ENCODE assay signal across 10 cellular contexts in genomic region chr4:99054428-99054994, GRCh38. TPM values are rescaled to one million over a fixed set of nuclear protein-coding genes. Genes with fewer than 3 reads are reported as not detected.
A peak's percentile ranks its signal among the peaks of the same experiment; 100 is the strongest.
DNase-seq lines count a peak whose midpoint lies in the region; ATAC-seq and FAIRE-seq lines count a peak whose summit lies in the region.
"Had no signal": no experiment of that assay in that cellular context is flagged by ENCODE, and none has a peak within 500 bp of the region (broad histone marks: within the 10 kb centered on the region; RNA-seq: fewer than 3 reads in every experiment).

No MANE protein-coding gene starts in this region.

- no peak for FAIRE-seq in HTR-8/SVneo (lab: Jason Lieb, UNC)

- H3K4me3 Mint-ChIP-seq in activated naive CD8-positive, alpha-beta T cell treated with anti-CD3 and anti-CD28 coated beads for 36 hours = no peak overlapping the region

- H3K27me3 Mint-ChIP-seq in activated naive CD8-positive, alpha-beta T cell treated with anti-CD3 and anti-CD28 coated beads for 36 hours = no peaks in the 10 kb centered on the region

- DNase-seq in activated naive CD8-positive, alpha-beta T cell treated with anti-CD3 and anti-CD28 coated beads for 36 hours = no peak
- DNase-seq in NCI-H2196 (lab: John Stamatoyannopoulos, UW; ENCODE audit: unreplicated experiment) (no peak), HTR-8/SVneo (ENCODE audit: insufficient read length, low spot score) (no peak), NCI-H446 treated with DMSO at 0.1 percent for 48 hours (lab: John Stamatoyannopoulos, UW) (no peak)
- DNase-seq: NCI-H774, testis had no signal

- no peaks in the 10 kb centered on the region for H3K9me3 Mint-ChIP-seq in activated naive CD8-positive, alpha-beta T cell treated with anti-CD3 and anti-CD28 coated beads for 36 hours

- peaks cover 32% of the 10 kb centered on the region for H3K4me1 Mint-ChIP-seq in activated naive CD8-positive, alpha-beta T cell treated with anti-CD3 and anti-CD28 coated beads for 36 hours

- peaks cover 33% of the 10 kb centered on the region for H3K36me3 Mint-ChIP-seq in activated naive CD8-positive, alpha-beta T cell treated with anti-CD3 and anti-CD28 coated beads for 36 hours

- H3K27ac Mint-ChIP-seq in activated naive CD8-positive, alpha-beta T cell treated with anti-CD3 and anti-CD28 coated beads for 36 hours = peak overlapping the region; percentile 83

- ATAC-seq in GM18502 (IDR thresholded peaks at IDR 0.05; ENCODE audit: poor library complexity, unreplicated experiment) (peak; percentile 39), GM19351 (IDR thresholded peaks at IDR 0.05; ENCODE audit: unreplicated experiment) (peak; percentile 47), HG02981 (IDR thresholded peaks at IDR 0.05; ENCODE audit: unreplicated experiment) (peak; percentile 55), HG03045 (IDR thresholded peaks at IDR 0.05; ENCODE audit: unreplicated experiment) (no peak)

RNA-seq across cellular contexts. Expression of gene ADH5, which starts 34.1 kb away (rescaled TPM):
- total RNA-seq in activated naive CD8-positive, alpha-beta T cell treated with anti-CD3 and anti-CD28 coated beads for 36 hours = 100 to 1,000 TPM; 115 to 121 TPM

RNA-seq across cellular contexts. Expression of gene METAP1, which starts 59.0 kb away (rescaled TPM):
- total RNA-seq in activated naive CD8-positive, alpha-beta T cell treated with anti-CD3 and anti-CD28 coated beads for 36 hours = 10 to 100 TPM; 68.7 to 71.5 TPM
